In genomic region chr7:30584415-30584814, GRCh38 we compare ENCODE assay signal across 17 cellular contexts. TPM values are rescaled to one million over a fixed set of nuclear protein-coding genes. Genes with fewer than 3 reads are reported as not detected.
DNase-seq lines count a peak whose midpoint lies in the region; ATAC-seq and FAIRE-seq lines count a peak whose summit lies in the region.
"Had no signal": no experiment of that assay in that cellular context is flagged by ENCODE, and none has a peak within 500 bp of the region (broad histone marks: within the 10 kb centered on the region; RNA-seq: fewer than 3 reads in every experiment).

No MANE protein-coding gene starts in this region.

- H3K27me3 ChIP-seq in HUES64 (ENCODE audit: insufficient read depth, low read length) (no peaks in the 10 kb centered on the region), iPS-18a (ENCODE audit: control insufficient read depth, insufficient read depth, low read length) (no peaks in the 10 kb centered on the region)
- H3K27me3 ChIP-seq: BLaER1 treated with 17β-estradiol and CSF1 and Interleukin-3, amounts not matched to agents 10 nM and 100 nM had no signal

- FAIRE-seq in urothelium cell line (lab: Jason Lieb, UNC): peak; percentile 68
- FAIRE-seq: GM19239, HTR-8/SVneo had no signal

- H3K36me3 ChIP-seq in HUES64 (ENCODE audit: insufficient read depth, low read length) (peaks cover 24% of the 10 kb centered on the region), iPS-18a (ENCODE audit: control insufficient read depth, low read depth, low read length) (no peaks in the 10 kb centered on the region)
- H3K36me3 ChIP-seq: HAP-1 had no signal

- H3K9me3 Mint-ChIP-seq in activated CD4-positive, alpha-beta T cell treated with anti-CD3 and anti-CD28 coated beads, Interleukin-2, amount 10 ng/mL, durations not matched to agents 24 days and 14 days: peaks cover 7% of the 10 kb centered on the region

- H3K9me3 ChIP-seq in HUES64 (ENCODE audit: insufficient read depth, low read depth, low read length) (peaks cover 29% of the 10 kb centered on the region), iPS-18a (ENCODE audit: control insufficient read depth, low read depth, low read length) (peaks cover 4% of the 10 kb centered on the region)

- H3K27me3 Mint-ChIP-seq in activated CD4-positive, alpha-beta T cell treated with anti-CD3 and anti-CD28 coated beads, Interleukin-2, amount 10 ng/mL, durations not matched to agents 24 days and 14 days: no peaks in the 10 kb centered on the region
- H3K27me3 Mint-ChIP-seq: CD4-positive, CD25-positive, alpha-beta regulatory T cell had no signal

- ATAC-seq in HG03354 (IDR thresholded peaks at IDR 0.05; ENCODE audit: poor library complexity, severe bottlenecking, unreplicated experiment): no peak

- no peak overlapping the region for H3K27ac Mint-ChIP-seq in activated CD4-positive, alpha-beta T cell treated with anti-CD3 and anti-CD28 coated beads, Interleukin-2, amount 10 ng/mL, durations not matched to agents 24 days and 14 days

- no peak overlapping the region; the same call in 1 of the 2 replicates for H3K9ac ChIP-seq in HUES64 (ENCODE audit: low read depth, low read length)
- H3K9ac ChIP-seq in iPS-18a (ENCODE audit: low read length): no peak overlapping the region
- H3K9ac ChIP-seq: BLaER1 treated with 17β-estradiol and CSF1 and Interleukin-3, amounts not matched to agents 10 nM and 100 nM had no signal

- no peak overlapping the region for H3K4me3 Mint-ChIP-seq in activated CD4-positive, alpha-beta T cell treated with anti-CD3 and anti-CD28 coated beads, Interleukin-2, amount 10 ng/mL, durations not matched to agents 24 days and 14 days
- H3K4me3 Mint-ChIP-seq: CD4-positive, CD25-positive, alpha-beta regulatory T cell had no signal

- peaks cover 59% of the 10 kb centered on the region for H3K36me3 Mint-ChIP-seq in activated CD4-positive, alpha-beta T cell treated with anti-CD3 and anti-CD28 coated beads, Interleukin-2, amount 10 ng/mL, durations not matched to agents 24 days and 14 days (ENCODE audit: low read depth)

- H3K4me1 ChIP-seq in HUES64 (ENCODE audit: insufficient read depth, low read length) (peaks cover 26% of the 10 kb centered on the region), iPS-18a (ENCODE audit: control insufficient read depth, low read depth, low read length) (peaks cover 20% of the 10 kb centered on the region)
- H3K4me1 ChIP-seq: HAP-1 had no signal

- DNase-seq in activated CD4-positive, alpha-beta T cell treated with anti-CD3 and anti-CD28 coated beads, Interleukin-2, amount 10 ng/mL, durations not matched to agents 24 days and 14 days: peak; percentile 23
- no peak for DNase-seq in activated CD4-positive, alpha-beta T cell treated with anti-CD3 and anti-CD28 coated beads, Interleukin-2, amount 50 U/mL, for 4 hours
- DNase-seq in urothelium cell line (ENCODE audit: low spot score) (no peak), AG08395 (ENCODE audit: low spot score) (no peak), cerebellum (ENCODE audit: low spot score) (no peak)
- DNase-seq: CD4-positive, CD25-positive, alpha-beta regulatory T cell; DMS53; IMR-90; KG1 had no signal

- peak overlapping the region; percentile 74; the same call in 1 of the 2 replicates for H3K27ac ChIP-seq in HUES64 (ENCODE audit: low read depth, low read length)
- H3K27ac ChIP-seq in iPS-18a (ENCODE audit: low read length): no peak overlapping the region
- H3K27ac ChIP-seq: 22Rv1; BLaER1 treated with 17β-estradiol and CSF1 and Interleukin-3, amounts not matched to agents 10 nM and 100 nM had no signal

- peaks cover 1% of the 10 kb centered on the region for H3K4me1 Mint-ChIP-seq in activated CD4-positive, alpha-beta T cell treated with anti-CD3 and anti-CD28 coated beads, Interleukin-2, amount 10 ng/mL, durations not matched to agents 24 days and 14 days

- 5% methylated on average over 2 of the region's 2 CpGs for WGBS in HUES64

- intact Hi-C loops in activated CD4-positive, alpha-beta T cell treated with anti-CD3 and anti-CD28 coated beads, Interleukin-2, amount 10 ng/mL, durations not matched to agents 24 days and 14 days (cut with micrococcal nuclease): no loop called here

- H3K4me3 ChIP-seq in HUES64 (ENCODE audit: low read length): no peak overlapping the region; the same call in 1 of the 2 replicates
- peak overlapping the region; percentile 29 for H3K4me3 ChIP-seq in iPS-18a (ENCODE audit: low read length)
- H3K4me3 ChIP-seq: BLaER1 treated with 17β-estradiol and CSF1 and Interleukin-3, amounts not matched to agents 10 nM and 100 nM; HAP-1 had no signal

RNA-seq across cellular contexts. Expression of gene GARS1, which starts 10.3 kb away (rescaled TPM):
- total RNA-seq in activated CD4-positive, alpha-beta T cell treated with anti-CD3 and anti-CD28 coated beads, Interleukin-2, amount 10 ng/mL, durations not matched to agents 24 days and 14 days: 261 and 262 TPM in 2 replicates
- polyA plus RNA-seq in HUES64 (2013, experiment 1 of 2): 144 TPM
- polyA plus RNA-seq in HUES64 (2013, experiment 2 of 2): 132 TPM
- 73.1 TPM for total RNA-seq in cerebellum
